Comparison of ENCODE assay signal across 10 cellular contexts in genomic region chr1:20366076-20366765, GRCh38.
DNase-seq lines count a peak whose midpoint lies in the region; ATAC-seq, FAIRE-seq and TF ChIP-seq lines count a peak whose summit lies in the region.
"Had no signal": no experiment of that assay in that cellular context is flagged by ENCODE, and none has a peak within 500 bp of the region (broad histone marks: within the 10 kb centered on the region; RNA-seq: fewer than 3 reads in every experiment).

No MANE protein-coding gene starts in this region.

- peak; percentile 69 for ATAC-seq in mucosa of descending colon
- no peak for ATAC-seq in GM18519 (IDR thresholded peaks at IDR 0.05; ENCODE audit: low FRiP score, unreplicated experiment)
- ATAC-seq: activated CD8-positive, alpha-beta T cell treated with anti-CD3 and anti-CD28 coated beads, Interleukin-2, amount 10 ng/mL, durations not matched to agents 7 days and 5 days had no signal

- H3K36me3 ChIP-seq in breast epithelium (no peaks in the 10 kb centered on the region), endodermal cell (ENCODE audit: control insufficient read depth, insufficient read depth, low read length) (no peaks in the 10 kb centered on the region), mucosa of descending colon (ENCODE audit: low read depth) (no peaks in the 10 kb centered on the region)
- H3K36me3 ChIP-seq: gastroesophageal sphincter had no signal

- H3K4me1 Mint-ChIP-seq in MCF 10A (ENCODE audit: insufficient read depth, unreplicated experiment) = no peaks in the 10 kb centered on the region
- H3K4me1 Mint-ChIP-seq in endodermal cell = no peaks in the 10 kb centered on the region

- H3K27me3 Mint-ChIP-seq in MCF 10A (ENCODE audit: insufficient read depth, unreplicated experiment) (peaks cover 31% of the 10 kb centered on the region), endodermal cell (ENCODE audit: insufficient read depth) (peaks cover 95% of the 10 kb centered on the region)

- no peak for TF ChIP-seq POLR2A in breast epithelium (IDR thresholded peaks at IDR 0.05)

- intact Hi-C loops in breast epithelium (cut with DNase I; ENCODE audit: low total_unique reads) (no loop called here), MCF 10A (cut with micrococcal nuclease) (no loop called here), mucosa of descending colon (cut with DNase I, micrococcal nuclease) (no loop called here)

- FAIRE-seq in urothelium cell line (lab: Jason Lieb, UNC) = no peak

- TF ChIP-seq CTCF in breast epithelium (IDR thresholded peaks at IDR 0.05) = no peak
- TF ChIP-seq CTCF in MCF 10A (IDR thresholded peaks at IDR 0.05; ENCODE audit: unreplicated experiment) = no peak
- TF ChIP-seq CTCF in endodermal cell (conservative IDR thresholded peaks at IDR 0.05) = no peak
- TF ChIP-seq CTCF in mucosa of descending colon (IDR thresholded peaks at IDR 0.05) = no peak

- H3K4me3 ChIP-seq in breast epithelium (peak overlapping the region; percentile 13 to 62 (median 48)), endodermal cell (ENCODE audit: low read length) (peak overlapping the region; percentile 72), mucosa of descending colon (no peak overlapping the region)

- H3K27ac ChIP-seq in breast epithelium (peak overlapping the region in 1 of 2 donors; percentile 11), endodermal cell (ENCODE audit: low read depth, low read length) (no peak overlapping the region)

- H3K9ac ChIP-seq in endodermal cell (ENCODE audit: extremely low read depth, low read length, poor library complexity, severe bottlenecking) = no peak overlapping the region

- H3K27me3 ChIP-seq in breast epithelium = peaks cover 0 to 44% of the 10 kb centered on the region in 2 donors
- peaks cover 94% of the 10 kb centered on the region for H3K27me3 ChIP-seq in endodermal cell (ENCODE audit: control insufficient read depth, insufficient read depth, low read length, poor library complexity, severe bottlenecking)

- H3K9me3 Mint-ChIP-seq in MCF 10A (ENCODE audit: unreplicated experiment) (no peaks in the 10 kb centered on the region), endodermal cell (no peaks in the 10 kb centered on the region)

- DNase-seq in breast epithelium (ENCODE audit: low spot score in 2 of 2) (no peak), MCF 10A (ENCODE audit: unreplicated experiment) (no peak), endodermal cell (peak; percentile 66), mucosa of descending colon (peak; percentile 60 to 77 (median 65)), urothelium cell line (ENCODE audit: low spot score) (peak; percentile 38), HK-2 (ENCODE audit: unreplicated experiment) (no peak)
- no peak for DNase-seq in stimulated activated CD4-positive, alpha-beta T cell treated with anti-CD3 and anti-CD28 coated beads, Interleukin-15, amount 100 ng/mL, for 24 hours
- DNase-seq: activated CD8-positive, alpha-beta T cell treated with anti-CD3 and anti-CD28 coated beads, Interleukin-2, amount 10 ng/mL, durations not matched to agents 7 days and 5 days had no signal

- POLR2A ChIA-PET in MCF 10A (lab: Yijun Ruan, JAX) = no interaction called here

- WGBS in endodermal cell (ENCODE audit: insufficient coverage in 1 of 2, insufficient read length in 1 of 2), 2 experiments = 1 to 5% methylated on average over 22 to 80 of the region's 80 CpGs

- H3K9me3 ChIP-seq in breast epithelium (no peaks in the 10 kb centered on the region), endodermal cell (ENCODE audit: control insufficient read depth, low read length) (no peaks in the 10 kb centered on the region), mucosa of descending colon (no peaks in the 10 kb centered on the region)
- H3K9me3 ChIP-seq: gastroesophageal sphincter had no signal

- BruUV-seq in MCF 10A (replicated peaks; lab: Mats Ljungman, UMichigan) = no TSS peak

- H3K36me3 Mint-ChIP-seq in MCF 10A (ENCODE audit: insufficient read depth, unreplicated experiment) (no peaks in the 10 kb centered on the region), endodermal cell (ENCODE audit: low read depth) (no peaks in the 10 kb centered on the region)

- no peak overlapping the region for H3K4me3 Mint-ChIP-seq in MCF 10A (ENCODE audit: unreplicated experiment)
- H3K4me3 Mint-ChIP-seq in endodermal cell = peak overlapping the region; percentile 54
- H3K4me3 Mint-ChIP-seq: activated CD8-positive, alpha-beta T cell treated with anti-CD3 and anti-CD28 coated beads, Interleukin-2, amount 10 ng/mL, durations not matched to agents 7 days and 5 days had no signal

- H3K4me1 ChIP-seq in breast epithelium (peaks cover 0 to 15% of the 10 kb centered on the region in 2 donors), endodermal cell (ENCODE audit: control insufficient read depth, insufficient read depth, low read length) (no peaks in the 10 kb centered on the region), mucosa of descending colon (ENCODE audit: low read depth) (peaks cover 20% of the 10 kb centered on the region)

- CTCF ChIA-PET in MCF 10A (lab: Yijun Ruan, JAX) = no interaction called here

- no peak overlapping the region for H3K27ac Mint-ChIP-seq in MCF 10A (ENCODE audit: low read depth, unreplicated experiment)
- H3K27ac Mint-ChIP-seq in endodermal cell = no peak overlapping the region
- H3K27ac Mint-ChIP-seq: activated CD8-positive, alpha-beta T cell treated with anti-CD3 and anti-CD28 coated beads, Interleukin-2, amount 10 ng/mL, durations not matched to agents 7 days and 5 days had no signal

Comparison
In these comparisons a context has a peak if more than half of its experiments do, and no peak if none do; other contexts are left out.
1. DNase-seq: peak in endodermal cell (single experiment), mucosa of descending colon (3 of 3) and urothelium cell line (single experiment); none in breast epithelium (0 of 2), MCF 10A (single experiment), HK-2 (single experiment) and stimulated activated CD4-positive, alpha-beta T cell treated with anti-CD3 and anti-CD28 coated beads, Interleukin-15, amount 100 ng/mL, for 24 hours (single experiment).